In genomic region chr2:197606180-197606579, GRCh38 we compare ENCODE assay signal across 14 cellular contexts.
DNase-seq lines count a peak whose midpoint lies in the region; ATAC-seq, FAIRE-seq and TF ChIP-seq lines count a peak whose summit lies in the region.
"Had no signal": no experiment of that assay in that cellular context is flagged by ENCODE, and none has a peak within 500 bp of the region (broad histone marks: within the 10 kb centered on the region; RNA-seq: fewer than 3 reads in every experiment).

No MANE protein-coding gene starts in this region.

- H3K4me2 ChIP-seq in GM12878 (ENCODE audit: control insufficient read depth, insufficient read depth), result peak overlapping the region; percentile 90

- intact Hi-C loops in GM12878 (cut with micrococcal nuclease; ENCODE audit: unreplicated experiment), result no loop called here

- 0% methylated on average over 2 of the region's 2 CpGs for WGBS in GM12878 (ENCODE audit: insufficient coverage, insufficient replicate concordance, low lambda C conversion rate, missing lambda C conversion rate)

- DNase-seq in activated CD4-positive, CD25-positive, alpha-beta regulatory T cell treated with anti-CD3 and anti-CD28 coated beads, Interleukin-2, amount 50 U/mL, for 72 hours, result no peak
- DNase-seq in GM12878 (ENCODE audit: low read depth, low spot score) (peak; percentile 71), NCI-H2029 (lab: John Stamatoyannopoulos, UW) (no peak), D721Med (ENCODE audit: insufficient read length, low spot score) (no peak), NCI-H1092 (lab: John Stamatoyannopoulos, UW) (no peak)
- DNase-seq: DMS 273 treated with DMSO at 0.1 percent for 48 hours, erythroblast, mucosa of descending colon, NCI-H1694, right lobe of liver had no signal

- TF ChIP-seq POLR2A in GM12878 (IDR thresholded peaks at IDR 0.05; ENCODE audit: low read depth, low read length), result no peak

- H3K27ac ChIP-seq in GM12878 (ENCODE audit: control insufficient read depth, insufficient read depth), result peak overlapping the region; percentile 74
- H3K27ac ChIP-seq: right lobe of liver had no signal

- H3K9me3 ChIP-seq in GM12878 (replicated peaks; ENCODE audit: control insufficient read depth, insufficient read depth, low read length), result peaks cover 6% of the 10 kb centered on the region; the same call in 2 of the 3 replicates
- H3K9me3 ChIP-seq: mucosa of descending colon, right lobe of liver had no signal

- no peak for TF ChIP-seq CTCF in GM12878 (IDR thresholded peaks at IDR 0.05 in 2 of 3, conservative IDR thresholded peaks at IDR 0.05 in 1 of 3; ENCODE audit: control insufficient read depth in 2 of 3, extremely low read depth in 1 of 3, insufficient read depth in 1 of 3, low read depth in 3 of 3, low read length in 3 of 3)
- no peak for TF ChIP-seq CTCF in D721Med (IDR thresholded peaks at IDR 0.05; ENCODE audit: insufficient read depth, missing control alignments)

- CTCF ChIA-PET in GM12878 (lab: Yijun Ruan, JAX), result interaction anchor here (1.0 kb wide), 1 partner anchor 101 kb away, joined by 3 read pairs; no protein-coding TSS in a partner anchor

- H4K20me1 ChIP-seq in GM12878 (ENCODE audit: control insufficient read depth, insufficient read depth), result no peaks in the 10 kb centered on the region

- no peaks in the 10 kb centered on the region for H3K79me2 ChIP-seq in GM12878 (ENCODE audit: control insufficient read depth, insufficient read depth, low read length)

- peak overlapping the region; percentile 47 for H2AFZ ChIP-seq in GM12878 (ENCODE audit: control insufficient read depth, low read depth, low read length)

- H3K4me3 ChIP-seq in GM12878, result no peak overlapping the region
- H3K4me3 ChIP-seq: mucosa of descending colon, right lobe of liver had no signal

- BruUV-seq in GM12878 (replicated peaks; lab: Mats Ljungman, UMichigan), result no TSS peak

- RAD21 ChIA-PET in GM12878 (lab: Charles Lee; ENCODE audit: unreplicated experiment), result interaction anchor here (0.8 kb wide), 1 partner anchor 22 kb away, joined by 3 read pairs; no protein-coding TSS in a partner anchor

- peak; percentile 72 to 76 for ATAC-seq in activated CD4-positive, CD25-positive, alpha-beta regulatory T cell treated with anti-CD3 and anti-CD28 coated beads, Interleukin-2, amount 50 U/mL, for 24 hours
- ATAC-seq in GM21528 (IDR thresholded peaks at IDR 0.05; ENCODE audit: low FRiP score, unreplicated experiment) (peak; percentile 89), HG03064 (IDR thresholded peaks at IDR 0.05; ENCODE audit: low read depth, unreplicated experiment) (peak; percentile 91), GM12878 (peak; percentile 89)
- ATAC-seq: mucosa of descending colon, right lobe of liver had no signal

- TF ChIP-seq RAD21 in GM12878 (IDR thresholded peaks at IDR 0.05; ENCODE audit: insufficient read depth, low read depth, low read length), result no peak

- FAIRE-seq in GM12878 (lab: Jason Lieb, UNC) (no peak), D721Med (lab: Jason Lieb, UNC) (no peak)
- FAIRE-seq: bronchial epithelial cell had no signal

- H3K36me3 ChIP-seq in GM12878 (ENCODE audit: control insufficient read depth in 2 of 2, insufficient read depth in 2 of 2, low read length in 1 of 2), result no peaks in the 10 kb centered on the region
- H3K36me3 ChIP-seq: right lobe of liver had no signal

- SMC1A ChIA-PET in GM12878 (lab: Charles Lee; ENCODE audit: uncharacterized antibody, unreplicated experiment), result interaction anchor here (1.2 to 1.3 kb wide), 2 partner anchors 10 to 21 kb away, joined by 3 read pairs; no protein-coding TSS in a partner anchor

- POLR2A ChIA-PET in GM12878 (lab: Charles Lee), result no interaction called here

- peaks cover 8% of the 10 kb centered on the region for H3K4me1 ChIP-seq in GM12878 (ENCODE audit: control insufficient read depth, insufficient read depth, low read length)
- H3K4me1 ChIP-seq: right lobe of liver had no signal

- TF ChIP-seq EP300 in GM12878 (IDR thresholded peaks at IDR 0.05; ENCODE audit: borderline replicate concordance in 1 of 2, control insufficient read depth in 1 of 2, low read depth in 2 of 2, low read length in 2 of 2), result 0 out of 4 replicates have a peak, but pooled peaks of 1 of the 2 experiments have one; percentile 25

- no peak overlapping the region; the same call in 1 of the 2 replicates for H3K9ac ChIP-seq in GM12878 (ENCODE audit: control insufficient read depth, insufficient read depth, low read length)

- in situ Hi-C loops in GM12878 (cut with MboI), result no loop called here

- no peaks in the 10 kb centered on the region for H3K27me3 ChIP-seq in GM12878 (replicated peaks in 1 of 2; ENCODE audit: control insufficient read depth in 2 of 2, insufficient read depth in 2 of 2, low read length in 1 of 2)
- H3K27me3 ChIP-seq: right lobe of liver had no signal

TF ChIP-seq in GM12878, 131 proteins besides CTCF, POLR2A, EP300 and RAD21 (continues in another document):
- no peak for TF ChIP-seq TCF7 (IDR thresholded peaks at IDR 0.05; ENCODE audit: borderline replicate concordance)
- no peak for TF ChIP-seq KLF5 (IDR thresholded peaks at IDR 0.05; ENCODE audit: partially characterized antibody)
- no peak for TF ChIP-seq WRNIP1 (IDR thresholded peaks at IDR 0.05; ENCODE audit: borderline replicate concordance, low read depth, low read length)
- no peak for TF ChIP-seq HCFC1 (IDR thresholded peaks at IDR 0.05; ENCODE audit: low read length)
- peak; percentile 25; the same call in 1 of the 2 replicates for TF ChIP-seq ZNF687 (IDR thresholded peaks at IDR 0.05)
- no peak for TF ChIP-seq EED (IDR thresholded peaks at IDR 0.05; ENCODE audit: low read depth)
- TF ChIP-seq KDM1A (IDR thresholded peaks at IDR 0.05; ENCODE audit: borderline replicate concordance), result no peak
- TF ChIP-seq BHLHE40 (IDR thresholded peaks at IDR 0.05; ENCODE audit: borderline replicate concordance in 1 of 2, low read depth in 2 of 2, low read length in 1 of 2), result no peak
- TF ChIP-seq NBN (IDR thresholded peaks at IDR 0.05), result 0 out of 2 replicates have a peak, but pooled peaks have one; percentile 45
- TF ChIP-seq SKIL (IDR thresholded peaks at IDR 0.05; ENCODE audit: low read depth, poor library complexity, severe bottlenecking), result peak; percentile 71
- no peak for TF ChIP-seq RAD51 (IDR thresholded peaks at IDR 0.05)
- TF ChIP-seq ZNF274 (IDR thresholded peaks at IDR 0.05; ENCODE audit: insufficient read depth, insufficient read length), result no peak
- TF ChIP-seq TAF1 (IDR thresholded peaks at IDR 0.05; ENCODE audit: borderline replicate concordance, low read depth, low read length), result no peak
- TF ChIP-seq MYB (IDR thresholded peaks at IDR 0.05; ENCODE audit: borderline replicate concordance, low read depth, low read length), result no peak
- no peak for TF ChIP-seq JUND (IDR thresholded peaks at IDR 0.05; ENCODE audit: low read depth, low read length)
- peak; percentile 94 for TF ChIP-seq MTA2 (IDR thresholded peaks at IDR 0.05; ENCODE audit: low read depth)
- 0 out of 2 replicates have a peak, but pooled peaks have one; percentile 14 for TF ChIP-seq NFIC (IDR thresholded peaks at IDR 0.05; ENCODE audit: low read depth, low read length)
- TF ChIP-seq FOS (IDR thresholded peaks at IDR 0.05; ENCODE audit: borderline replicate concordance, extremely low read depth, insufficient read length), result no peak
- TF ChIP-seq JUNB (IDR thresholded peaks at IDR 0.05), result peak; percentile 69
